Comparison of ENCODE assay signal across 8 cellular contexts in genomic region chr5:141100243-141100805, GRCh38. TPM values are rescaled to one million over a fixed set of nuclear protein-coding genes. Genes with fewer than 3 reads are reported as not detected.
A peak's percentile ranks its signal among the peaks of the same experiment; 100 is the strongest.
DNase-seq lines count a peak whose midpoint lies in the region; ATAC-seq, FAIRE-seq and TF ChIP-seq lines count a peak whose summit lies in the region.
"Had no signal": no experiment of that assay in that cellular context is flagged by ENCODE, and none has a peak within 500 bp of the region (broad histone marks: within the 10 kb centered on the region; RNA-seq: fewer than 3 reads in every experiment).

Gene PCDHB3, plus strand, starts transcription at chr5:141100473. Its CDS starts 177 bp downstream, at chr5:141100650.

- no peaks in the 10 kb centered on the region for H3K9me1 ChIP-seq in endothelial cell of umbilical vein (replicated peaks; ENCODE audit: control insufficient read depth, extremely low read depth, insufficient read depth, low read length)

- intact Hi-C loops in endothelial cell of umbilical vein (cut with micrococcal nuclease) = no loop called here
- intact Hi-C loops in left colon (cut with DNase I, micrococcal nuclease) = no loop called here

- DNase-seq in GOT3 (lab: John Stamatoyannopoulos, UW) (peak; percentile 67), NK-92 (lab: John Stamatoyannopoulos, UW; ENCODE audit: unreplicated experiment) (peak; percentile 2), endothelial cell of umbilical vein (ENCODE audit: low read depth, low spot score) (peak; percentile 21), osteoblast (ENCODE audit: insufficient read length, low spot score, missing footprints) (peak; percentile 76), mesenteric fat pad (ENCODE audit: low spot score) (no peak), left colon (no peak)

- H4K20me1 ChIP-seq in endothelial cell of umbilical vein (replicated peaks; ENCODE audit: control insufficient read depth, extremely low read depth, insufficient read depth, low read length) = no peaks in the 10 kb centered on the region
- no peaks in the 10 kb centered on the region for H4K20me1 ChIP-seq in osteoblast (ENCODE audit: insufficient read depth, low read length)

- ATAC-seq in GM19324 (IDR thresholded peaks at IDR 0.05; ENCODE audit: low FRiP score, unreplicated experiment) = no peak
- no peak for ATAC-seq in left colon

- POLR2A ChIA-PET in endothelial cell of umbilical vein (lab: Charles Lee) = no interaction called here

- TF ChIP-seq POLR2A in endothelial cell of umbilical vein (IDR thresholded peaks at IDR 0.05; ENCODE audit: low read depth, low read length) = no peak

- BruUV-seq in endothelial cell of umbilical vein (replicated peaks; lab: Mats Ljungman, UMichigan) = no TSS peak

- dilution Hi-C loops in endothelial cell of umbilical vein (cut with MboI; ENCODE audit: extremely low pct_ligation_motif_present, low sequenced_read_pairs) = no loop called here

- H3K79me2 ChIP-seq in endothelial cell of umbilical vein (ENCODE audit: control insufficient read depth, insufficient read depth, low read length) (no peaks in the 10 kb centered on the region), osteoblast (ENCODE audit: insufficient read depth, low read length) (no peaks in the 10 kb centered on the region)

- no peak within 1 kb of the TSS for H3K4me3 ChIP-seq in endothelial cell of umbilical vein (replicated peaks in 1 of 3; ENCODE audit: insufficient read depth in 1 of 3, low read depth in 1 of 3, low read length in 3 of 3)
- peak within 1 kb of the TSS; percentile 22 for H3K4me3 ChIP-seq in osteoblast (ENCODE audit: insufficient read depth, low read length)

- CTCF ChIA-PET in endothelial cell of umbilical vein (lab: Charles Lee) = no interaction called here

- H3K9me3 ChIP-seq in endothelial cell of umbilical vein (replicated peaks; ENCODE audit: control insufficient read depth, insufficient read depth, low read length) (no peaks in the 10 kb centered on the region), osteoblast (ENCODE audit: low read depth, low read length) (no peaks in the 10 kb centered on the region)

- no peaks in the 10 kb centered on the region for H3K36me3 ChIP-seq in endothelial cell of umbilical vein (ENCODE audit: control insufficient read depth in 2 of 2, extremely low read depth in 1 of 2, insufficient read depth in 2 of 2, low read length in 2 of 2)
- no peaks in the 10 kb centered on the region for H3K36me3 ChIP-seq in osteoblast (ENCODE audit: insufficient read depth, low read length)

- FAIRE-seq in endothelial cell of umbilical vein (lab: Jason Lieb, UNC) = no peak

- peaks cover 0 to 1% of the 10 kb centered on the region in 2 experiments for H3K27me3 ChIP-seq in endothelial cell of umbilical vein (ENCODE audit: control insufficient read depth in 2 of 2, insufficient read depth in 2 of 2, low read length in 2 of 2)
- no peaks in the 10 kb centered on the region for H3K27me3 ChIP-seq in osteoblast (ENCODE audit: insufficient read depth, low read length)

- H3K4me2 ChIP-seq in endothelial cell of umbilical vein (ENCODE audit: insufficient read depth, low read length) = no peak within 1 kb of the TSS
- no peak within 1 kb of the TSS for H3K4me2 ChIP-seq in osteoblast (ENCODE audit: insufficient read depth, low read length)

- H2AFZ ChIP-seq in endothelial cell of umbilical vein (ENCODE audit: low read depth, low read length) (no peak within 1 kb of the TSS), osteoblast (ENCODE audit: low read length) (no peak within 1 kb of the TSS)

- H3K4me1 ChIP-seq in endothelial cell of umbilical vein (ENCODE audit: control insufficient read depth, extremely low read depth, insufficient read depth, low read length) = no peaks in the 10 kb centered on the region
- no peaks in the 10 kb centered on the region for H3K4me1 ChIP-seq in osteoblast (ENCODE audit: insufficient read depth, low read length)

- TF ChIP-seq CTCF in endothelial cell of umbilical vein (IDR thresholded peaks at IDR 0.05; ENCODE audit: extremely low read depth in 1 of 2, insufficient read depth in 1 of 2, low read depth in 1 of 2, low read length in 2 of 2) (peak; percentile 14 to 17), osteoblast (IDR thresholded peaks at IDR 0.05; ENCODE audit: extremely low read depth, low read depth, low read length) (peak; percentile 46)

- no peak within 1 kb of the TSS for H3K27ac ChIP-seq in endothelial cell of umbilical vein (ENCODE audit: insufficient read depth, low read depth, low read length)
- no peak within 1 kb of the TSS for H3K27ac ChIP-seq in osteoblast (ENCODE audit: low read depth, low read length)

- H3K9ac ChIP-seq in endothelial cell of umbilical vein (replicated peaks; ENCODE audit: extremely low read depth, insufficient read depth, low read length) = no peak within 1 kb of the TSS

TF ChIP-seq in endothelial cell of umbilical vein, 7 proteins besides CTCF, POLR2A, EP300 and RAD21:
- TF ChIP-seq POLR2AphosphoS5 (IDR thresholded peaks at IDR 0.05; ENCODE audit: insufficient read depth, low read depth, low read length) (no peak), FOS (IDR thresholded peaks at IDR 0.05; ENCODE audit: borderline replicate concordance, insufficient read depth, low read length) (no peak), MYC (IDR thresholded peaks at IDR 0.05; ENCODE audit: low read depth, low read length) (no peak), MAX (IDR thresholded peaks at IDR 0.05; ENCODE audit: insufficient read depth, insufficient read length) (no peak), GATA2 (IDR thresholded peaks at IDR 0.05; ENCODE audit: insufficient read depth, insufficient read length, low read depth, low read length) (no peak)

RNA-seq across cellular contexts. Expression of gene PCDHB3, which starts in this region (rescaled TPM):
- not detected in 2 replicates for total RNA-seq in endothelial cell of umbilical vein
- polyA plus RNA-seq in endothelial cell of umbilical vein = 0.11 and 0.22 TPM in 2 replicates
- 0.08 and 0.10 TPM in 2 replicates for polyA plus RNA-seq in endothelial cell of umbilical vein (2011; cell fraction: cytosol; rRNA removed)
- 0.08 and 0.09 TPM in 2 replicates for polyA plus RNA-seq in endothelial cell of umbilical vein (2011; cell fraction: nucleus; rRNA removed)
- polyA plus RNA-seq in endothelial cell of umbilical vein (2012) = 0.05 and 0.10 TPM in 2 replicates
- 0.30 TPM in 1 of 2 replicates, not detected in the other for polyA minus RNA-seq in endothelial cell of umbilical vein
- not detected for polyA minus RNA-seq in endothelial cell of umbilical vein (2011; cell fraction: cytosol; rRNA and poly(A)+ RNA removed)
- polyA minus RNA-seq in endothelial cell of umbilical vein (2011; cell fraction: nucleus; rRNA and poly(A)+ RNA removed) = 0.10 TPM in 1 of 2 replicates, not detected in the other
- 0.36 and 0.88 TPM in 2 replicates for total RNA-seq in osteoblast
- total RNA-seq in mesenteric fat pad = 3.6 TPM
- total RNA-seq in left colon = 1 to 10 TPM in 1 of 2 donors, under 1 TPM in 1; 0.73 to 1.4 TPM
- total RNA-seq: T-helper 2 cell treated with Interferon-gamma antibody and Interleukin-4, amounts not matched to agents 100 ng/mL and 5 ng/mL, for 36 hours had no signal

Comparison
In these comparisons a context has a peak if more than half of its experiments do, and no peak if none do; other contexts are left out.
1. Peak in DNase-seq in endothelial cell of umbilical vein; RNA of the gene not detected or under 1 TPM.
2. Peak in DNase-seq and H3K4me3 ChIP-seq in osteoblast; RNA of the gene not detected or under 1 TPM.
3. DNase-seq: peak in GOT3 (single experiment) and NK-92 (single experiment); none in mesenteric fat pad (single experiment) and left colon (0 of 2).